9 cellular contexts compared by ENCODE assay signal in the genomic region with DNA sequence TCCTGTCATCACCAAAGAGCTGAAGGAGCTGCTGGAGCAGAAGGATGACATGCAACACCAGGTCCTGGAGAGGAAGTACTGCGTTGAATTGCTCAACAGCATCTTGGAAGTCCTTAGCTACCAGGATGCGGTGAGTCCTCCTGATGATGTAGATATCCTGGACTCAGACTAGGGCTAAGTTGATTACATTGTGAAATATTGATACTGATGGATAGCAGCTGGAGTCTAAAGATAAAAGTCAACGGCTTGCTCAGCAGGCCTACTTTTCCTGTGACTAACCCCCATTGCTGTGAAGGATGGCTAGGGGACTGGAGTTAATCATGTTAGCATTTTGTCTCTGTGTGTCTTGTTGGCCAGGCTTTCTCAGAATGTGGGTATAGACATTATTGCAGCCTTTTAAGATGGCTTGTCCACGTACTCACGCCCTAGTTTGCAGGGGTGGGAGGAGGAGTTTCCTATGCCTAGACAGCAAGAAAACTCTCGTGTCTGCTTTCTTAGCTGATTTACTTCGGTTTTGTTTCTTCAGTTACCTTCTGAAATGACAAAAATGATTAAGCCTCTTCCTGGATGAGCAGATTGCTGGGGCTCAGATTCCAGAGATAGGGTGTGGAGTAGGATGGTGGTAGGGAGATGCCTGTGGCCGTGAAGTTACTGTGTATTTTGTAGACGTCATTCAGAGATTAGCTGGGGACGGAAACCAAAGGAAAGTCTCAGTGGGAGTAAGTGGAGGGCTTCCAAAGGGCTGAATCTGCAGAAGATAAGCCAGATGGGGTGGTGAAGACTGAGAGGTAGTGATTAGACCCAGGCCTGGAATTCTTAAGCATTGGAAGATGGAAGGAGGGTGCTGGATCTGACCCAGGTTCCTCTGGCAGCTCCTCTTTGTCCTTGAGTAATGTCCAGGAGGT.
DNase-seq lines count a peak whose midpoint lies in the region; ATAC-seq and TF ChIP-seq lines count a peak whose summit lies in the region.
"Had no signal": no experiment of that assay in that cellular context is flagged by ENCODE, and none has a peak within 500 bp of the region (broad histone marks: within the 10 kb centered on the region; RNA-seq: fewer than 3 reads in every experiment).

No MANE protein-coding gene starts in this region.

- H3K79me2 ChIP-seq in ACC112 (ENCODE audit: control insufficient read depth, insufficient read depth, low read length, unreplicated experiment), result no peaks in the 10 kb centered on the region

- DNase-seq in KBM-7 (peak; percentile 80), amniotic epithelial cell (ENCODE audit: low read depth) (peak; percentile 100), left kidney (ENCODE audit: low read depth, low spot score) (peak; percentile 29), esophagus squamous epithelium (lab: John Stamatoyannopoulos, UW) (no peak), hippocampal formation (lab: John Stamatoyannopoulos, UW) (no peak), posterior vena cava (ENCODE audit: low spot score) (no peak)
- DNase-seq: NCI-H2081 had no signal

- H2AFZ ChIP-seq in ACC112 (ENCODE audit: low read length, unreplicated experiment), result peak overlapping the region; percentile 32

- no peaks in the 10 kb centered on the region for H3K36me3 ChIP-seq in ACC112 (ENCODE audit: insufficient read depth, low read length)
- no peaks in the 10 kb centered on the region for H3K36me3 ChIP-seq in esophagus squamous epithelium

- H3K4me3 ChIP-seq in ACC112 (ENCODE audit: low read depth, low read length), result peak overlapping the region; percentile 19
- no peak overlapping the region for H3K4me3 ChIP-seq in esophagus squamous epithelium

- in situ Hi-C loops in KBM-7 (cut with MboI; ENCODE audit: low pct_unique_long_range_greater_than_20kb, low sequenced_read_pairs), result no loop called here

- TF ChIP-seq POLR2A in esophagus squamous epithelium (IDR thresholded peaks at IDR 0.05), result no peak

- H3K27ac ChIP-seq in ACC112 (ENCODE audit: low read depth, low read length) (peak overlapping the region; percentile 85), esophagus squamous epithelium (peak overlapping the region in 2 of 4 donors; percentile 1 to 25)

- intact Hi-C loops in esophagus squamous epithelium (cut with DNase I) (no loop called here), posterior vena cava (cut with DNase I) (no loop called here)

- H3K4me1 ChIP-seq in ACC112 (ENCODE audit: control insufficient read depth, insufficient read depth, low read length, unreplicated experiment) (peaks cover 44% of the 10 kb centered on the region), esophagus squamous epithelium (no peaks in the 10 kb centered on the region)

- H3K27me3 ChIP-seq in ACC112 (ENCODE audit: insufficient read depth, low read length) (no peaks in the 10 kb centered on the region), esophagus squamous epithelium (peaks cover 0 to 5% (median 0%) of the 10 kb centered on the region in 4 donors)

- H3K9me3 ChIP-seq in esophagus squamous epithelium, result no peaks in the 10 kb centered on the region

- TF ChIP-seq CTCF in esophagus squamous epithelium (IDR thresholded peaks at IDR 0.05), result no peak

- WGBS in esophagus squamous epithelium, 2 donors, result 38 to 39% methylated on average over 10 of the region's 10 CpGs

- ATAC-seq in GM18861 (IDR thresholded peaks at IDR 0.05; ENCODE audit: unreplicated experiment), result no peak

Comparison
In these comparisons a context has a peak if more than half of its experiments do, and no peak if none do; other contexts are left out.
1. DNase-seq: peak in KBM-7 (single experiment), amniotic epithelial cell (single experiment) and left kidney (single experiment); none in esophagus squamous epithelium (single experiment), hippocampal formation (0 of 2) and posterior vena cava (single experiment).